ENCODE assay signal across 1 cellular context in genomic region chr3:14651440-14652251, GRCh38.
A peak's percentile ranks its signal among the peaks of the same experiment; 100 is the strongest.
TF ChIP-seq lines count a peak whose summit lies in the region.

TSS of gene CCDC174 (plus strand) at chr3:14651762. CDS start at chr3:14651837, 75 bp downstream.

TF ChIP-seq in HEK293, 187 proteins besides CTCF, POLR2A, EP300 and RAD21 (continued from another document):
- peak; percentile 97 for TF ChIP-seq ZNF518A (tag by site-specific recombination; conservative IDR thresholded peaks at IDR 0.05; ENCODE audit: low read depth)
- TF ChIP-seq ZNF175 (tag by site-specific recombination; IDR thresholded peaks at IDR 0.05) = no peak
- no peak for TF ChIP-seq ZNF274 (IDR thresholded peaks at IDR 0.05; ENCODE audit: low read length)
- TF ChIP-seq ZNF274 (tag by site-specific recombination; IDR thresholded peaks at IDR 0.05; ENCODE audit: borderline replicate concordance) = no peak
- no peak; the same call in 1 of the 2 replicates for TF ChIP-seq ZNF654 (tag by site-specific recombination; IDR thresholded peaks at IDR 0.05; ENCODE audit: low read depth)
- no peak for TF ChIP-seq ZNF121 (tag by site-specific recombination; IDR thresholded peaks at IDR 0.05)
- TF ChIP-seq ZNF223 (tag by site-specific recombination; IDR thresholded peaks at IDR 0.05) = 0 out of 2 replicates have a peak, but pooled peaks have one; percentile 15
- TF ChIP-seq IKZF3 (tag by site-specific recombination; IDR thresholded peaks at IDR 0.05) = no peak; the same call in 1 of the 2 replicates
- peak; percentile 97 for TF ChIP-seq ZNF280D (tag by site-specific recombination; IDR thresholded peaks at IDR 0.05)
- TF ChIP-seq PBX3 (CRISPR knock-in tag; IDR thresholded peaks at IDR 0.05) = peak; percentile 44; the same call in 1 of the 2 replicates
- 0 out of 2 replicates have a peak, but pooled peaks have one; percentile 27 for TF ChIP-seq KLF16 (tag by site-specific recombination; IDR thresholded peaks at IDR 0.05)
- TF ChIP-seq ZBTB6 (tag by site-specific recombination; IDR thresholded peaks at IDR 0.05) = peak; percentile 50; the same call in 1 of the 2 replicates
- TF ChIP-seq ZSCAN23 (tag by site-specific recombination; IDR thresholded peaks at IDR 0.05) = peak; percentile 49; the same call in 1 of the 2 replicates
- no peak for TF ChIP-seq ZNF138 (tag by site-specific recombination; IDR thresholded peaks at IDR 0.05; ENCODE audit: borderline replicate concordance)
- peak; percentile 25 for TF ChIP-seq ZBTB26 (tag by site-specific recombination; optimal IDR thresholded peaks at IDR 0.05)
- peak; percentile 100 for TF ChIP-seq ZBTB17 (tag by site-specific recombination; IDR thresholded peaks at IDR 0.05)
- no peak for TF ChIP-seq ZNF132 (tag by site-specific recombination; IDR thresholded peaks at IDR 0.05; ENCODE audit: borderline replicate concordance)
- peak; percentile 99 for TF ChIP-seq KLF8 (tag by site-specific recombination; IDR thresholded peaks at IDR 0.05)
